In the genomic region with DNA sequence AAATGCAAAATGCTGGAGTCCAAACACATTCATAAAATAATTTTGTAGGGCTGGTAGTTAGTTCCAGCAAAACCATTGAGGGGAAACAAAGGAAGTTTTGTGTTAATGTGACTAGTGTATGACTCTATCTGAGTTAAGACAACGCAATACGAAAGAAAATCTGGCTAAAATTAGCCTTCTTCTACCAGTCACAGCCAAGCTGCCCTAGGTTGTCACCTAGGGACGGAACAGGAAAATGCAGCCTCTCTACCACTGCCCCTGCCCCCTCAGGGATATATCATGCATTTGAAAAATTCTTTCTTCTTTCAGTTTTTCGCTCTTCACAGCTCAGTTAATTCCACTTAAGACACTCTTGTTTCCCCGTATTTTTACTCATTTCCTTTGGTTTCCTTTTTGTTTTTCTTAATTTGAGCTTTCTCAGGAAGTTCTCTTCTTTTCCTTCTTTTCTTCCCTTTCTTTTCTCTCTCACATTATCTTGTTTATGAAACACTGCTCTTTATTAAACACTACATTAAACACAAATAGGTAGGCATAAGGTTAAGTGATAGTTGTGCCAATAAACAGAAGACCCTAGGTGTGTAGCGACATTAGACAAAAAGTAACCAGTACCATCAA, we compare ENCODE assay signal across 8 cellular contexts. TPM values are rescaled to one million over a fixed set of nuclear protein-coding genes. Genes with fewer than 3 reads are reported as not detected.
A peak's percentile ranks its signal among the peaks of the same experiment; 100 is the strongest.
DNase-seq lines count a peak whose midpoint lies in the region; ATAC-seq and TF ChIP-seq lines count a peak whose summit lies in the region.

No MANE protein-coding gene starts in this region.

- no peaks in the 10 kb centered on the region for H4K20me1 ChIP-seq in smooth muscle cell (ENCODE audit: low read depth)

- no peak for TF ChIP-seq POLR2A in stomach (IDR thresholded peaks at IDR 0.05)

- no peak overlapping the region for H3K4me3 ChIP-seq in fibroblast of villous mesenchyme (ENCODE audit: low read depth, low read length)
- H3K4me3 ChIP-seq in smooth muscle cell = no peak overlapping the region
- H3K4me3 ChIP-seq in stomach = no peak overlapping the region

- H3K27me3 ChIP-seq in smooth muscle cell (ENCODE audit: low read depth) (peaks cover 53% of the 10 kb centered on the region), stomach (peaks cover 0 to 40% (median 8%) of the 10 kb centered on the region in 3 donors)

- H3K36me3 ChIP-seq in smooth muscle cell (ENCODE audit: low read depth) (no peaks in the 10 kb centered on the region), stomach (no peaks in the 10 kb centered on the region)

- no peaks in the 10 kb centered on the region for H3K79me2 ChIP-seq in smooth muscle cell (ENCODE audit: low read depth)

- TF ChIP-seq EP300 in stomach (IDR thresholded peaks at IDR 0.05) = no peak

- TF ChIP-seq CTCF in fibroblast of villous mesenchyme (IDR thresholded peaks at IDR 0.05; ENCODE audit: insufficient read depth, low read depth, low read length) (peak; percentile 51), smooth muscle cell (IDR thresholded peaks at IDR 0.05; ENCODE audit: borderline replicate concordance, insufficient read depth, poor library complexity, severe bottlenecking) (peak; percentile 60), stomach (IDR thresholded peaks at IDR 0.05) (peak in 3 of 7 experiments; percentile 23 to 30 (median 29))

- H3K9ac ChIP-seq in smooth muscle cell (ENCODE audit: low read depth) = no peak overlapping the region

- intact Hi-C loops in stomach (cut with DNase I; ENCODE audit: low total_unique reads) = no loop called here

- no peaks in the 10 kb centered on the region for H3F3A ChIP-seq in smooth muscle cell (ENCODE audit: low read depth)

- WGBS in smooth muscle cell (ENCODE audit: low lambda C conversion rate) = 38% methylated on average over 6 of the region's 6 CpGs
- WGBS in stomach, 5 donors = 35 to 45% (median 41%) methylated on average over 6 of the region's 6 CpGs

- H2AFZ ChIP-seq in smooth muscle cell (ENCODE audit: low read depth) = no peak overlapping the region

- no peak overlapping the region for H3K27ac ChIP-seq in smooth muscle cell (ENCODE audit: low read depth)
- no peak overlapping the region for H3K27ac ChIP-seq in stomach

- peak overlapping the region; percentile 38 for H3K4me2 ChIP-seq in smooth muscle cell

- no peaks in the 10 kb centered on the region for H3K9me3 ChIP-seq in smooth muscle cell (replicated peaks; ENCODE audit: low read depth)
- H3K9me3 ChIP-seq in stomach = peaks cover 0 to 9% (median 5%) of the 10 kb centered on the region in 4 donors

- H3K4me1 ChIP-seq in smooth muscle cell (ENCODE audit: low read depth) (no peaks in the 10 kb centered on the region), stomach (no peaks in the 10 kb centered on the region)

- ATAC-seq in GM21360 (IDR thresholded peaks at IDR 0.05; ENCODE audit: unreplicated experiment) = peak; percentile 73
- no peak for ATAC-seq in GM18868 (IDR thresholded peaks at IDR 0.05; ENCODE audit: unreplicated experiment)

- DNase-seq in Ammon's horn (ENCODE audit: low spot score) (peak; percentile 74), NCI-H510A treated with DMSO at 0.1 percent for 48 hours (lab: John Stamatoyannopoulos, UW) (peak; percentile 58), fibroblast of villous mesenchyme (ENCODE audit: low read depth) (peak; percentile 14), smooth muscle cell (lab: John Stamatoyannopoulos, UW; ENCODE audit: unreplicated experiment) (no peak), ecto neural progenitor cell (ENCODE audit: low spot score) (no peak), stomach (no peak)

RNA-seq across cellular contexts. Expression of gene KIRREL3, which starts 30.6 kb away (rescaled TPM):
- total RNA-seq in fibroblast of villous mesenchyme = 5.2 and 9.9 TPM in 2 replicates
- total RNA-seq in smooth muscle cell = not detected in 2 replicates
- polyA plus RNA-seq in smooth muscle cell = 1.2 and 1.3 TPM in 2 replicates
- 1 to 10 TPM in 1 of 5 donors, under 1 TPM in 1, not detected in 3; 0.45 to 1.7 TPM for total RNA-seq in stomach
- polyA plus RNA-seq in stomach = under 1 TPM in 2 of 3 donors, not detected in 1; 0.10 to 0.31 TPM

Comparison
In these comparisons a context has a peak if more than half of its experiments do, and no peak if none do; other contexts are left out.
1. DNase-seq: peak in Ammon's horn (single experiment), NCI-H510A treated with DMSO at 0.1 percent for 48 hours (single experiment) and fibroblast of villous mesenchyme (single experiment); none in smooth muscle cell (single experiment), ecto neural progenitor cell (single experiment) and stomach (single experiment).